Comparison of ENCODE assay signal across 19 cellular contexts in genomic region chr4:109436504-109436903, GRCh38. TPM values are rescaled to one million over a fixed set of nuclear protein-coding genes. Genes with fewer than 3 reads are reported as not detected.
A peak's percentile ranks its signal among the peaks of the same experiment; 100 is the strongest.
DNase-seq lines count a peak whose midpoint lies in the region; ATAC-seq, FAIRE-seq and TF ChIP-seq lines count a peak whose summit lies in the region.
"Had no signal": no experiment of that assay in that cellular context is flagged by ENCODE, and none has a peak within 500 bp of the region (broad histone marks: within the 10 kb centered on the region; RNA-seq: fewer than 3 reads in every experiment).

No MANE protein-coding gene starts in this region.

- H3K27me3 ChIP-seq in SK-N-SH (ENCODE audit: insufficient read depth) (no peaks in the 10 kb centered on the region), OCI-LY1 (ENCODE audit: insufficient read depth, low read length) (no peaks in the 10 kb centered on the region), endothelial cell of umbilical vein (ENCODE audit: control insufficient read depth in 2 of 2, insufficient read depth in 2 of 2, low read length in 2 of 2) (no peaks in the 10 kb centered on the region), psoas muscle (ENCODE audit: insufficient read depth in 3 of 3, low read length in 2 of 3) (no peaks in the 10 kb centered on the region), body of pancreas (no peaks in the 10 kb centered on the region), neuronal stem cell (ENCODE audit: control insufficient read depth in 3 of 3, insufficient read depth in 3 of 3, low read depth in 1 of 3, low read length in 3 of 3) (no peaks in the 10 kb centered on the region)
- H3K27me3 ChIP-seq: cardiac muscle cell, transverse colon had no signal

- intact Hi-C loops in endothelial cell of umbilical vein (cut with micrococcal nuclease) = no loop called here
- intact Hi-C loops in psoas muscle (cut with DNase I) = loop anchor here in 1 of 2 donors (10.0 kb wide), 1 partner anchor 268 kb away; the partner anchor contains the start of gene CASP6
- intact Hi-C loops in body of pancreas (cut with DNase I) = no loop called here

- no TSS peak for BruUV-seq in endothelial cell of umbilical vein (replicated peaks; lab: Mats Ljungman, UMichigan)

- H3K9me2 ChIP-seq in SK-N-SH (no peaks in the 10 kb centered on the region), OCI-LY1 (ENCODE audit: low read depth, low read length) (no peaks in the 10 kb centered on the region)

- peaks cover 0 to under 1% of the 10 kb centered on the region in 2 experiments for H3K36me3 ChIP-seq in SK-N-SH (replicated peaks in 1 of 2; ENCODE audit: control insufficient read depth in 1 of 2, insufficient read depth in 2 of 2, low read length in 1 of 2)
- H3K36me3 ChIP-seq in OCI-LY1 (ENCODE audit: insufficient read depth, low read length) = no peaks in the 10 kb centered on the region
- no peaks in the 10 kb centered on the region for H3K36me3 ChIP-seq in endothelial cell of umbilical vein (ENCODE audit: control insufficient read depth in 2 of 2, extremely low read depth in 1 of 2, insufficient read depth in 2 of 2, low read length in 2 of 2)
- no peaks in the 10 kb centered on the region for H3K36me3 ChIP-seq in psoas muscle (ENCODE audit: insufficient read depth in 1 of 2, low read depth in 1 of 2)
- no peaks in the 10 kb centered on the region for H3K36me3 ChIP-seq in body of pancreas (replicated peaks in 1 of 2; ENCODE audit: insufficient read depth in 1 of 2, low read depth in 2 of 2)
- H3K36me3 ChIP-seq in neuronal stem cell (replicated peaks in 1 of 2; ENCODE audit: control insufficient read depth in 2 of 2, insufficient read depth in 2 of 2, low read length in 2 of 2) = peaks cover 0 to 4% of the 10 kb centered on the region in 2 donors
- H3K36me3 ChIP-seq: cardiac muscle cell, transverse colon had no signal

- no peak overlapping the region for H4K8ac ChIP-seq in neuronal stem cell (ENCODE audit: low read depth, low read length)

- no peak for TF ChIP-seq EP300 in SK-N-SH (IDR thresholded peaks at IDR 0.05; ENCODE audit: borderline replicate concordance in 1 of 2, low read depth in 1 of 2, low read length in 1 of 2)

- FAIRE-seq in endothelial cell of umbilical vein (lab: Jason Lieb, UNC) = no peak
- FAIRE-seq in GM12892 (lab: Jason Lieb, UNC) = no peak
- FAIRE-seq: A204.1, frontal cortex had no signal

- H2BK120ac ChIP-seq in neuronal stem cell (ENCODE audit: low read depth, low read length) = no peak overlapping the region

- H3K4ac ChIP-seq in neuronal stem cell (ENCODE audit: low read length) = no peak overlapping the region

- H3K9ac ChIP-seq in SK-N-SH (no peak overlapping the region), OCI-LY1 (ENCODE audit: low read length) (no peak overlapping the region; the same call in 1 of the 2 replicates), endothelial cell of umbilical vein (replicated peaks; ENCODE audit: extremely low read depth, insufficient read depth, low read length) (no peak overlapping the region), neuronal stem cell (ENCODE audit: low read depth, low read length, poor library complexity) (no peak overlapping the region)
- H3K9ac ChIP-seq: parathyroid adenoma had no signal

- dilution Hi-C loops in endothelial cell of umbilical vein (cut with MboI; ENCODE audit: extremely low pct_ligation_motif_present, low sequenced_read_pairs) = no loop called here

- H4K20me1 ChIP-seq in SK-N-SH (ENCODE audit: insufficient read depth) (peaks cover 72% of the 10 kb centered on the region), OCI-LY1 (ENCODE audit: insufficient read depth, low read length) (no peaks in the 10 kb centered on the region), endothelial cell of umbilical vein (replicated peaks; ENCODE audit: control insufficient read depth, extremely low read depth, insufficient read depth, low read length) (peaks cover 16% of the 10 kb centered on the region)

- no peak overlapping the region for H3K14ac ChIP-seq in neuronal stem cell (ENCODE audit: low read length)

- DNase-seq in SK-N-SH (no peak), endothelial cell of umbilical vein (ENCODE audit: low read depth, low spot score) (no peak), psoas muscle (no peak), GM12892 (ENCODE audit: insufficient read length) (no peak), body of pancreas (no peak), neuronal stem cell (ENCODE audit: low spot score) (no peak)
- DNase-seq: activated CD4-positive, alpha-beta memory T cell treated with anti-CD3 and anti-CD28 coated beads, Interleukin-2, amount 10 ng/mL, durations not matched to agents 7 days and 5 days; activated naive CD4-positive, alpha-beta T cell treated with anti-CD3 and anti-CD28 coated beads for 36 hours; GF-D8; MM.1S; NCI-H2029 treated with DMSO at 0.1 percent for 48 hours; SHP77 treated with DMSO at 0.1 percent for 48 hours; transverse colon had no signal

- H3K79me2 ChIP-seq in SK-N-SH (ENCODE audit: insufficient read depth) = peaks cover 92% of the 10 kb centered on the region
- H3K79me2 ChIP-seq in OCI-LY1 (ENCODE audit: insufficient read depth, low read length) = peaks cover 70% of the 10 kb centered on the region
- peaks cover 76% of the 10 kb centered on the region for H3K79me2 ChIP-seq in endothelial cell of umbilical vein (ENCODE audit: control insufficient read depth, insufficient read depth, low read length)

- TF ChIP-seq CTCF in SK-N-SH (IDR thresholded peaks at IDR 0.05) = no peak
- TF ChIP-seq CTCF in OCI-LY1 (IDR thresholded peaks at IDR 0.05; ENCODE audit: low read length) = no peak
- no peak for TF ChIP-seq CTCF in endothelial cell of umbilical vein (IDR thresholded peaks at IDR 0.05; ENCODE audit: extremely low read depth in 1 of 2, insufficient read depth in 1 of 2, low read depth in 1 of 2, low read length in 2 of 2)
- TF ChIP-seq CTCF in psoas muscle (IDR thresholded peaks at IDR 0.05) = no peak
- no peak for TF ChIP-seq CTCF in body of pancreas (IDR thresholded peaks at IDR 0.05)

- peaks cover 11% of the 10 kb centered on the region for H3F3A ChIP-seq in SK-N-SH (replicated peaks; ENCODE audit: insufficient read depth)
- H3F3A ChIP-seq in OCI-LY1 (ENCODE audit: insufficient read depth, low read length) = no peaks in the 10 kb centered on the region

- CTCF ChIA-PET in SK-N-SH (lab: Yijun Ruan, JAX) (no interaction called here), endothelial cell of umbilical vein (lab: Charles Lee) (no interaction called here)

- 98% methylated on average over 3 of the region's 3 CpGs for WGBS in SK-N-SH (ENCODE audit: low lambda C conversion rate)
- WGBS in psoas muscle, 3 donors = 60 to 81% (median 75%) methylated on average over 3 of the region's 3 CpGs
- 59 to 62% methylated on average over 3 of the region's 3 CpGs for WGBS in body of pancreas, 2 donors
- WGBS in neuronal stem cell (ENCODE audit: extremely low coverage in 2 of 2, insufficient read length in 2 of 2, insufficient replicate concordance in 1 of 2), 2 donors = no CpG with 5 or more reads among the region's 3 CpGs

- H3K23ac ChIP-seq in neuronal stem cell (ENCODE audit: low read depth, low read length, poor library complexity) = no peak overlapping the region

- H2BK12ac ChIP-seq in neuronal stem cell (ENCODE audit: low read length) = no peak overlapping the region

- no peaks in the 10 kb centered on the region for H3K9me3 ChIP-seq in SK-N-SH
- no peaks in the 10 kb centered on the region for H3K9me3 ChIP-seq in OCI-LY1 (ENCODE audit: low read length)
- no peaks in the 10 kb centered on the region for H3K9me3 ChIP-seq in endothelial cell of umbilical vein (replicated peaks; ENCODE audit: control insufficient read depth, insufficient read depth, low read length)
- H3K9me3 ChIP-seq in psoas muscle = no peaks in the 10 kb centered on the region
- no peaks in the 10 kb centered on the region for H3K9me3 ChIP-seq in body of pancreas
- no peaks in the 10 kb centered on the region for H3K9me3 ChIP-seq in neuronal stem cell (replicated peaks in 1 of 2; ENCODE audit: control insufficient read depth in 2 of 2, insufficient read depth in 1 of 2, low read depth in 1 of 2, low read length in 2 of 2)
- H3K9me3 ChIP-seq: transverse colon had no signal

- no peak overlapping the region for H2AFZ ChIP-seq in SK-N-SH (ENCODE audit: low read depth)
- H2AFZ ChIP-seq in OCI-LY1 (ENCODE audit: low read length) = no peak overlapping the region
- no peak overlapping the region for H2AFZ ChIP-seq in endothelial cell of umbilical vein (ENCODE audit: low read depth, low read length)
- no peak overlapping the region for H2AFZ ChIP-seq in neuronal stem cell (ENCODE audit: low read length)
- H2AFZ ChIP-seq: parathyroid adenoma had no signal

- POLR2A ChIA-PET in SK-N-SH (lab: Yijun Ruan, JAX) = no interaction called here
- POLR2A ChIA-PET in endothelial cell of umbilical vein (lab: Charles Lee) = no interaction called here

- no peak overlapping the region for H2BK15ac ChIP-seq in neuronal stem cell (ENCODE audit: low read length)

- ATAC-seq in SK-N-SH treated with all-trans-retinoic acid at 6 μM for 48 hours (no peak), psoas muscle (no peak), body of pancreas (no peak)

- H3K79me1 ChIP-seq in neuronal stem cell (ENCODE audit: low read depth, low read length) = peaks cover 4% of the 10 kb centered on the region

- no peak overlapping the region for H2AK5ac ChIP-seq in neuronal stem cell (ENCODE audit: low read depth, low read length)

- no peak overlapping the region for H3K18ac ChIP-seq in neuronal stem cell (ENCODE audit: low read length)

- no peak for TF ChIP-seq RAD21 in SK-N-SH (IDR thresholded peaks at IDR 0.05; ENCODE audit: low read length)

- no peak overlapping the region for H2BK5ac ChIP-seq in neuronal stem cell (ENCODE audit: low read length)

- H3K27ac ChIP-seq in SK-N-SH (ENCODE audit: low read depth in 2 of 2, low read length in 1 of 2) (no peak overlapping the region), OCI-LY1 (ENCODE audit: low read depth, low read length, poor library complexity, severe bottlenecking) (no peak overlapping the region), endothelial cell of umbilical vein (ENCODE audit: insufficient read depth, low read depth, low read length) (no peak overlapping the region), psoas muscle (no peak overlapping the region), body of pancreas (no peak overlapping the region), neuronal stem cell (replicated peaks; ENCODE audit: low read length) (no peak overlapping the region)
- H3K27ac ChIP-seq: cardiac muscle cell, parathyroid adenoma had no signal

- H3K4me2 ChIP-seq in SK-N-SH (peak overlapping the region; percentile 85; the same call in 1 of the 2 replicates), OCI-LY1 (ENCODE audit: low read length) (peak overlapping the region; percentile 99; the same call in 1 of the 2 replicates), endothelial cell of umbilical vein (ENCODE audit: insufficient read depth, low read length) (peak overlapping the region; percentile 91), neuronal stem cell (ENCODE audit: insufficient read depth, low read length, poor library complexity, severe bottlenecking) (no peak overlapping the region)

- peaks cover 21 to 30% of the 10 kb centered on the region in 2 experiments for H3K4me1 ChIP-seq in SK-N-SH (ENCODE audit: control insufficient read depth in 1 of 2, insufficient read depth in 2 of 2, low read depth in 1 of 2, low read length in 1 of 2)
- peaks cover 54% of the 10 kb centered on the region for H3K4me1 ChIP-seq in OCI-LY1 (ENCODE audit: insufficient read depth, low read length, severe bottlenecking)
- H3K4me1 ChIP-seq in endothelial cell of umbilical vein (ENCODE audit: control insufficient read depth, extremely low read depth, insufficient read depth, low read length) = peaks cover 33% of the 10 kb centered on the region
- peaks cover 74% of the 10 kb centered on the region for H3K4me1 ChIP-seq in psoas muscle
- H3K4me1 ChIP-seq in body of pancreas = peaks cover 52% of the 10 kb centered on the region
- peaks cover 7 to 17% of the 10 kb centered on the region in 2 donors for H3K4me1 ChIP-seq in neuronal stem cell (ENCODE audit: control insufficient read depth in 2 of 2, insufficient read depth in 1 of 2, low read depth in 1 of 2, low read length in 2 of 2)

- peaks cover 2% of the 10 kb centered on the region for H3K9me1 ChIP-seq in endothelial cell of umbilical vein (replicated peaks; ENCODE audit: control insufficient read depth, extremely low read depth, insufficient read depth, low read length)

- H4K91ac ChIP-seq in neuronal stem cell (ENCODE audit: low read depth, low read length, poor library complexity) = no peak overlapping the region

- H3K4me3 ChIP-seq in SK-N-SH (ENCODE audit: low read depth in 2 of 2, low read length in 1 of 2) = no peak overlapping the region
- H3K4me3 ChIP-seq in OCI-LY1 (ENCODE audit: low read depth, low read length, poor library complexity, severe bottlenecking) = no peak overlapping the region
- no peak overlapping the region for H3K4me3 ChIP-seq in endothelial cell of umbilical vein (replicated peaks in 1 of 3; ENCODE audit: insufficient read depth in 1 of 3, low read depth in 1 of 3, low read length in 3 of 3)
- peak overlapping the region; percentile 91 for H3K4me3 ChIP-seq in psoas muscle
- no peak overlapping the region for H3K4me3 ChIP-seq in body of pancreas
- no peak overlapping the region for H3K4me3 ChIP-seq in neuronal stem cell (ENCODE audit: low read length in 2 of 2)
- H3K4me3 ChIP-seq: transverse colon had no signal

- TF ChIP-seq POLR2A in endothelial cell of umbilical vein (IDR thresholded peaks at IDR 0.05; ENCODE audit: low read depth, low read length) = no peak
- TF ChIP-seq POLR2A in GM12892 (IDR thresholded peaks at IDR 0.05; ENCODE audit: low read depth, low read length) = no peak
- no peak for TF ChIP-seq POLR2A in body of pancreas (IDR thresholded peaks at IDR 0.05)

RNA-seq across cellular contexts. Expression of gene SEC24B, which starts 2.9 kb away (rescaled TPM):
- 23.0 and 34.4 TPM in 2 replicates for polyA plus RNA-seq in SK-N-SH (2012; rRNA removed)
- polyA plus RNA-seq in SK-N-SH (2012; cell fraction: cytosol; rRNA removed) = 23.0 and 24.5 TPM in 2 replicates
- polyA plus RNA-seq in SK-N-SH (2012; cell fraction: nucleus; rRNA removed) = 23.0 and 48.5 TPM in 2 replicates
- 34.6 and 35.9 TPM in 2 replicates for total RNA-seq in endothelial cell of umbilical vein
- 46.2 and 49.3 TPM in 2 replicates for polyA plus RNA-seq in endothelial cell of umbilical vein
- 30.6 and 30.9 TPM in 2 replicates for polyA plus RNA-seq in endothelial cell of umbilical vein (2011; cell fraction: cytosol; rRNA removed)
- 72.3 and 78.7 TPM in 2 replicates for polyA plus RNA-seq in endothelial cell of umbilical vein (2011; cell fraction: nucleus; rRNA removed)
- polyA plus RNA-seq in endothelial cell of umbilical vein (2012) = 21.6 and 27.4 TPM in 2 replicates
- 139 and 140 TPM in 2 replicates for polyA minus RNA-seq in endothelial cell of umbilical vein
- 16.3 TPM for polyA minus RNA-seq in endothelial cell of umbilical vein (2011; cell fraction: cytosol; rRNA and poly(A)+ RNA removed)
- polyA minus RNA-seq in endothelial cell of umbilical vein (2011; cell fraction: nucleus; rRNA and poly(A)+ RNA removed) = 105 and 163 TPM in 2 replicates
- total RNA-seq in psoas muscle = 10 to 100 TPM; 30.3 to 34.8 (median 32.7) TPM
- 10 to 100 TPM; 14.6 to 24.9 (median 16.2) TPM for polyA plus RNA-seq in psoas muscle
- polyA plus RNA-seq in GM12892 (2012; ENCODE audit: missing spikeins) = 13.5 TPM
- 10 to 100 TPM; 10.2 to 16.3 TPM for total RNA-seq in body of pancreas
- polyA plus RNA-seq in neuronal stem cell (2013, experiment 1 of 2) = 21.8 TPM
- 21.9 TPM for polyA plus RNA-seq in neuronal stem cell (2013, experiment 2 of 2)
